Comparison of ENCODE assay signal across 8 cellular contexts in the genomic region with DNA sequence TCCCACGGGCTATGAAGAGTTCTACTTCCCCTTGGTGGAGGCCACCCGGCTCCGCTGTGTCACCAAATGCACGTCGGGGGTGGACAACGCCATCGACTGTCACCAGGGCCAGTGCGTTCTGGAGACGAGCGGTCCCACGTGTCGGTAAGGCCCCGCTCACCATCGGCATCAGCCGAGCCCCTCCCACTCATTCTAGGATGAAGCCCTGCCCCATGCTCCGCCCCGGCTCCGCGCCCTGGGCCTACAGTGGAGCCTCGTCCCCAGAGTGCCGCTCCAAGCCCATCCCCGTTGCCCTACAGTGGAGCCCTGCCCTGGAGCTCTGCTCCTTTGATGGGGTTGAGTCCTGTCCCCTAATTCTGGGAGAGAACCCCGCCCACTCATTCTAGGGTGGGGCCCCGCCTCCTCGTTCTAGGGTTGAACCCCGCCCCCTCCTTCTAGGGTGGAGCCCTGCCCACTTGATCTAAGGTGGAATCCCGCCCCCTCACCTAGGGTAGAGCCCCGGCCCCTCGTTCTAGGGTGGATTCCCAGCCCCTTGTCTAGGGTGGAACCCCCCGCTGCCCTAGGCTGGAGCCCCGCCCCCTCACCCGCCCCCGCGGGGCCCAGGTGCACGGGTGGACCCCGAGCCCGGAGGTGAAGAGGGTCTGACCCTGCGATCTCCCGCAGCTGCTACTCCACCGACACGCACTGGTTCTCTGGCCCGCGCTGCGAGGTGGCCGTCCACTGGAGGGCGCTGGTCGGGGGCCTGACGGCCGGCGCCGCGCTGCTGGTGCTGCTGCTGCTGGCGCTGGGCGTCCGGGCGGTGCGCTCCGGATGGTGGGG. TPM values are rescaled to one million over a fixed set of nuclear protein-coding genes. Genes with fewer than 3 reads are reported as not detected.
DNase-seq lines count a peak whose midpoint lies in the region; TF ChIP-seq lines count a peak whose summit lies in the region.

No MANE protein-coding gene starts in this region.

- no peaks in the 10 kb centered on the region for H3K9me3 ChIP-seq in Karpas-422 (ENCODE audit: low read length)

- intact Hi-C loops in posterior cingulate gyrus (cut with DNase I): loop anchor here (5.0 kb wide), 1 partner anchor 56 kb away; a partner anchor contains a TSS

- peak; percentile 98 for DNase-seq in GM13976 (ENCODE audit: low spot score)
- DNase-seq in Karpas-422: peak; percentile 70
- peak; percentile 86 for DNase-seq in activated T-cell treated with anti-CD3 and anti-CD28 coated beads, Interleukin-2, amount 50 U/mL, for 24 hours
- DNase-seq in glomerular visceral epithelial cell (ENCODE audit: extremely low spot score): peak; percentile 43
- DNase-seq in posterior cingulate gyrus: peak in 8 of 10 donors; percentile 20 to 92 (median 53)
- no peak for DNase-seq in NCI-H187 treated with DMSO at 0.1 percent for 48 hours (lab: John Stamatoyannopoulos, UW)
- DNase-seq in NCI-H1105 treated with DMSO at 0.1 percent for 48 hours (lab: John Stamatoyannopoulos, UW): no peak

- no peaks in the 10 kb centered on the region for H3K36me3 ChIP-seq in Karpas-422 (ENCODE audit: insufficient read depth, low read length)
- H3K36me3 ChIP-seq in urinary bladder (ENCODE audit: insufficient read depth): no peaks in the 10 kb centered on the region

- H3K4me3 ChIP-seq in Karpas-422 (ENCODE audit: low read length) (no peak overlapping the region), urinary bladder (ENCODE audit: low read depth, low read length) (peak overlapping the region; percentile 16)

- H3K9me3 Mint-ChIP-seq in activated T-cell treated with anti-CD3 and anti-CD28 coated beads, Interleukin-2, amount 50 U/mL, for 24 hours: no peaks in the 10 kb centered on the region

- H3K4me1 ChIP-seq in Karpas-422 (ENCODE audit: low read length) (no peaks in the 10 kb centered on the region), urinary bladder (ENCODE audit: insufficient read depth) (no peaks in the 10 kb centered on the region)

- no peak overlapping the region for H3K9ac ChIP-seq in Karpas-422 (ENCODE audit: low read length)

- H3K4me2 ChIP-seq in Karpas-422 (ENCODE audit: low read depth, low read length, poor library complexity, severe bottlenecking): no peak overlapping the region

- in situ Hi-C loops in GM13976 (cut with MboI; ENCODE audit: low sequenced_read_pairs, unreplicated experiment): loop anchor here (5.0 kb wide), 1 partner anchor 91 kb away; no protein-coding TSS in a partner anchor

- H3K4me1 Mint-ChIP-seq in activated T-cell treated with anti-CD3 and anti-CD28 coated beads, Interleukin-2, amount 50 U/mL, for 24 hours (ENCODE audit: low read depth): peaks cover 17% of the 10 kb centered on the region

- no peaks in the 10 kb centered on the region for H3K36me3 Mint-ChIP-seq in activated T-cell treated with anti-CD3 and anti-CD28 coated beads, Interleukin-2, amount 50 U/mL, for 24 hours (ENCODE audit: low read depth)

- 2% methylated on average over 58 of the region's 58 CpGs for WGBS in urinary bladder

- TF ChIP-seq CTCF in GM13976 (IDR thresholded peaks at IDR 0.05; ENCODE audit: borderline replicate concordance, control extremely low read depth, extremely low read depth, insufficient read depth, missing control alignments): peak; percentile 99

- peak overlapping the region; percentile 59 for H3K4me3 Mint-ChIP-seq in activated T-cell treated with anti-CD3 and anti-CD28 coated beads, Interleukin-2, amount 50 U/mL, for 24 hours

- H2AFZ ChIP-seq in Karpas-422 (ENCODE audit: low read length): no peak overlapping the region

- no peaks in the 10 kb centered on the region for H4K20me1 ChIP-seq in Karpas-422 (ENCODE audit: insufficient read depth, low read depth, low read length)

- no peak overlapping the region for H3K27ac ChIP-seq in Karpas-422 (ENCODE audit: low read length)
- no peak overlapping the region for H3K27ac ChIP-seq in urinary bladder (ENCODE audit: low read depth)

- H3K27me3 Mint-ChIP-seq in activated T-cell treated with anti-CD3 and anti-CD28 coated beads, Interleukin-2, amount 50 U/mL, for 24 hours: peaks cover 64% of the 10 kb centered on the region

- no peaks in the 10 kb centered on the region for H3K9me2 ChIP-seq in Karpas-422 (replicated peaks; ENCODE audit: insufficient read depth, low read length)

- H3K79me2 ChIP-seq in Karpas-422 (ENCODE audit: low read length): no peaks in the 10 kb centered on the region

- H3K27ac Mint-ChIP-seq in activated T-cell treated with anti-CD3 and anti-CD28 coated beads, Interleukin-2, amount 50 U/mL, for 24 hours: no peak overlapping the region

- no peaks in the 10 kb centered on the region for H3K27me3 ChIP-seq in Karpas-422 (ENCODE audit: low read length)

RNA-seq across cellular contexts. Expression of a gene that starts 3.4 kb away (rescaled TPM):
- not detected in 2 replicates for total RNA-seq in Karpas-422 (2014; rRNA removed; shearing (Covaris generic); ENCODE audit: low replicate concordance)
- total RNA-seq in urinary bladder: 1.1 TPM
- polyA plus RNA-seq in urinary bladder: 2.1 TPM

RNA-seq across cellular contexts. Expression of a gene that starts 16.6 kb away (rescaled TPM):
- not detected in 2 replicates for total RNA-seq in Karpas-422 (2014; rRNA removed; shearing (Covaris generic); ENCODE audit: low replicate concordance)
- total RNA-seq in urinary bladder: not detected
- 0.23 TPM for polyA plus RNA-seq in urinary bladder

RNA-seq across cellular contexts. Expression of a gene that starts 53.9 kb away (rescaled TPM):
- total RNA-seq in Karpas-422 (2014; rRNA removed; shearing (Covaris generic); ENCODE audit: low replicate concordance): not detected in 2 replicates
- not detected for total RNA-seq in urinary bladder
- not detected for polyA plus RNA-seq in urinary bladder

Comparison
In these comparisons a context has a peak if more than half of its experiments do, and no peak if none do; other contexts are left out.
1. DNase-seq: peak in GM13976 (single experiment), Karpas-422 (single experiment), activated T-cell treated with anti-CD3 and anti-CD28 coated beads, Interleukin-2, amount 50 U/mL, for 24 hours (single experiment), glomerular visceral epithelial cell (single experiment) and posterior cingulate gyrus (8 of 10); none in NCI-H187 treated with DMSO at 0.1 percent for 48 hours (single experiment) and NCI-H1105 treated with DMSO at 0.1 percent for 48 hours (single experiment).